ENCODE assay signal across 9 cellular contexts in the genomic region with DNA sequence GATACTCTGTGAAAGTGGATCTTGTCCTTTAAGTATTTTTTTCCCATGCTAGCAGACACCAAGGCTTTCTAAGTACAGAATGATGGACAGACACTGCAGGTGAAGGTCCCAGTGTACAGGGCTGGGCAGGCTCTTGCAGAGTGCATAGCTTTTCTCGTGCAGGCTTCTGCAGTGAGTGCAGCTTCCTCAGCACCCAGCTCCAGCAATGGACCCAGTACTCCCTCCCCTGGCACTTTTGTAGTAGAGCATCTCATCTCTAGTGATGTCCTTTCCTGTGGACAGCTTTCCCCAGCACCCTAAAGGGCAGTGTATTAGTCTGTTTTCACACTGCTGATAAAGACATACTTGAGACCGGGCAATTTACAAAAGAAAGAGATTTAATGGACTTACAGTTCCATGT.
A peak's percentile ranks its signal among the peaks of the same experiment; 100 is the strongest.
DNase-seq lines count a peak whose midpoint lies in the region; ATAC-seq and TF ChIP-seq lines count a peak whose summit lies in the region.
"Had no signal": no experiment of that assay in that cellular context is flagged by ENCODE, and none has a peak within 500 bp of the region (broad histone marks: within the 10 kb centered on the region; RNA-seq: fewer than 3 reads in every experiment).

No MANE protein-coding gene starts in this region.

- intact Hi-C loops in dorsolateral prefrontal cortex (cut with DNase I), result no loop called here
- intact Hi-C loops in CD14-positive monocyte (cut with micrococcal nuclease), result no loop called here

- no peak for ATAC-seq in HG03520 (IDR thresholded peaks at IDR 0.05; ENCODE audit: unreplicated experiment)

- H3K36me3 ChIP-seq in H7 (replicated peaks; ENCODE audit: control insufficient read depth, insufficient read depth, low read length), result no peaks in the 10 kb centered on the region
- H3K36me3 ChIP-seq: ovary had no signal

- no peak overlapping the region for H3K27ac ChIP-seq in dorsolateral prefrontal cortex
- H3K27ac ChIP-seq: ovary had no signal

- H3K27me3 ChIP-seq in H7 (ENCODE audit: control insufficient read depth, insufficient read depth, low read length) (no peaks in the 10 kb centered on the region), dorsolateral prefrontal cortex (no peaks in the 10 kb centered on the region)
- H3K27me3 ChIP-seq: ovary had no signal

- POLR2A ChIA-PET in AG04449 (lab: Yijun Ruan, JAX), result no interaction called here

- H3K27ac Mint-ChIP-seq in CD14-positive monocyte, result no peak overlapping the region

- H3K36me3 Mint-ChIP-seq in CD14-positive monocyte, result no peaks in the 10 kb centered on the region

- H3K4me3 ChIP-seq in AG04449 (ENCODE audit: low read depth, low read length) (no peak overlapping the region), H7 (ENCODE audit: insufficient read depth, low read depth, low read length) (no peak overlapping the region), foreskin fibroblast (ENCODE audit: low read depth in 1 of 2, low read length in 2 of 2) (no peak overlapping the region), dorsolateral prefrontal cortex (no peak overlapping the region)
- H3K4me3 ChIP-seq: ovary had no signal

- H3K27me3 Mint-ChIP-seq in CD14-positive monocyte (ENCODE audit: low read depth in 3 of 3), result peaks cover 2 to 7% (median 3%) of the 10 kb centered on the region in 3 donors

- CTCF ChIA-PET in AG04449 (lab: Yijun Ruan, JAX), result interaction anchor here (1.4 to 3.2 kb wide), 5 partner anchors 9 to 330 kb away, joined by 4 to 20 read pairs (median 14); no protein-coding TSS in a partner anchor

- TF ChIP-seq CTCF in AG04449 (IDR thresholded peaks at IDR 0.05; ENCODE audit: insufficient read depth, low read length, missing control alignments) (peak; percentile 42), foreskin fibroblast (IDR thresholded peaks at IDR 0.05; ENCODE audit: low read depth, low read length) (peak; percentile 24), dorsolateral prefrontal cortex (IDR thresholded peaks at IDR 0.05 in 54 of 56, conservative IDR thresholded peaks at IDR 0.05 in 2 of 56; ENCODE audit: low read depth in 1 of 56, partially characterized antibody in 56 of 56) (no peak), CD14-positive monocyte (IDR thresholded peaks at IDR 0.05) (no peak)

- DNase-seq in AG04449 (ENCODE audit: low read depth, low spot score) (no peak), H7 (peak; percentile 72), RPMI8226 (peak; percentile 50), foreskin fibroblast (no peak), HK-2 (ENCODE audit: unreplicated experiment) (no peak), dorsolateral prefrontal cortex (no peak), CD14-positive monocyte (ENCODE audit: low spot score) (no peak)

- H3K4me1 Mint-ChIP-seq in CD14-positive monocyte, result no peaks in the 10 kb centered on the region

- peaks cover 11 to 36% (median 31%) of the 10 kb centered on the region in 7 donors for H3K9me3 Mint-ChIP-seq in CD14-positive monocyte

- H3K4me3 Mint-ChIP-seq in CD14-positive monocyte, result no peak overlapping the region

Comparison
In these comparisons a context has a peak if more than half of its experiments do, and no peak if none do; other contexts are left out.
1. DNase-seq: peak in H7 (single experiment) and RPMI8226 (single experiment); none in AG04449 (single experiment), foreskin fibroblast (0 of 2), HK-2 (single experiment), dorsolateral prefrontal cortex (0 of 10) and CD14-positive monocyte (single experiment).
2. CTCF ChIP-seq: peak in AG04449 (single experiment) and foreskin fibroblast (single experiment); none in dorsolateral prefrontal cortex (0 of 56) and CD14-positive monocyte (single experiment).